In the genomic region with DNA sequence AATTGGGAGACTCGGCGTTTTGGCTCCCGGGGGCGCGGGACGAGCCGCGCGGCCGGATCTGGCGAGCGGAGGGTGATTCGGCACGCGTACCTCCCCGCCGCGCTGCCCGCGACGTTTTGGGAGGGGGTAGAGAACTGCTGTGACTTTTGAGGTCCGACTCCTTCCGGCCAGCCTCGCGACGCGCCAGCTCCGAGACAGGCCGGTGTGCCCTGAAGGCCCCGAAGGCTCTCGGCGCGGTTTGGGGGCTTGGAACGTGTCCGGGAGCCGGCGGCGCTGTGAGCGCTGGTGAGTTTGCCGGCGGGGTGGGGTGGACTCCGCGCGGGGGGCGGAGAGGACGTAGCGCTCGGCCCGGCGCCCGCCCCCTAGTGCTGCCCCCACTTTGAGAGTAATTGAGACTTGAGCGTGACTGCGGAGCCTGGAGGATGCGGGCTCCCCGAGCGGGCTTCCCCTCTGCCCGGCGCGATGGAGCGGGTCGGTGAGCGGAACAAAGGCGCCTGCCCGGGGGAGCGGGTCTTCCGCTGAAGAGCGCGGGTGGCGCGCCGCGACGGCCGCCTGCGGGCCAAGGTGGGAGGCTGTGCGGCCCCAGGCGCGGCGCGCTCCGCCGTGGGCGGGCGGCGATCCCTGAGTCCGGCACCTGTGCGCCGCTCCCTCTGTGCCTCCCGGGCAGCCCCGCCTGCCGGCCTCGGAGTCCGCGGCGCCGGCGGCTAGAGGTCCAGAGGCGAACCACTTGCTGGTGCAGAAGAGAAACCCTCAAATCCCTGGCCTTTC, we compare ENCODE assay signal across 8 cellular contexts. TPM values are rescaled to one million over a fixed set of nuclear protein-coding genes. Genes with fewer than 3 reads are reported as not detected.
DNase-seq lines count a peak whose midpoint lies in the region; ATAC-seq and TF ChIP-seq lines count a peak whose summit lies in the region.
"Had no signal": no experiment of that assay in that cellular context is flagged by ENCODE, and none has a peak within 500 bp of the region (broad histone marks: within the 10 kb centered on the region; RNA-seq: fewer than 3 reads in every experiment).

A gene (plus strand): TSS at position 392 of the 768 bp plus-strand sequence.

- H3K9me3 Mint-ChIP-seq in endodermal cell, result no peaks in the 10 kb centered on the region
- H3K9me3 Mint-ChIP-seq in activated naive CD4-positive, alpha-beta T cell treated with anti-CD3 and anti-CD28 coated beads, Interleukin-2, amount 50 U/mL, for 72 hours, result peaks cover 4% of the 10 kb centered on the region in 2 donors

- DNase-seq in NCI-H748 treated with DMSO at 0.1 percent for 48 hours (lab: John Stamatoyannopoulos, UW) (peak; percentile 4), endodermal cell (no peak), left colon (no peak)
- DNase-seq in activated naive CD4-positive, alpha-beta T cell treated with anti-CD3 and anti-CD28 coated beads, Interleukin-2, amount 50 U/mL, for 72 hours (ENCODE audit: low spot score in 2 of 2), result no peak

- ATAC-seq in left colon, result no peak
- ATAC-seq in HG02852 (IDR thresholded peaks at IDR 0.05; ENCODE audit: unreplicated experiment), result no peak
- ATAC-seq in activated naive CD4-positive, alpha-beta T cell treated with anti-CD3 and anti-CD28 coated beads, Interleukin-2, amount 50 U/mL, for 72 hours, result no peak
- ATAC-seq: K562 had no signal

- H3K36me3 ChIP-seq in endodermal cell (ENCODE audit: control insufficient read depth, insufficient read depth, low read length) (peaks cover 16% of the 10 kb centered on the region), muscle layer of colon (ENCODE audit: insufficient read depth, low read length) (no peaks in the 10 kb centered on the region), thymus (ENCODE audit: control insufficient read depth, insufficient read depth) (no peaks in the 10 kb centered on the region)

- H3K27ac Mint-ChIP-seq in endodermal cell, result peak within 1 kb of the TSS; percentile 77
- H3K27ac Mint-ChIP-seq in activated naive CD4-positive, alpha-beta T cell treated with anti-CD3 and anti-CD28 coated beads, Interleukin-2, amount 50 U/mL, for 72 hours, result no peak within 1 kb of the TSS

- peak; percentile 14 for TF ChIP-seq CTCF in endodermal cell (conservative IDR thresholded peaks at IDR 0.05)

- H3K4me3 ChIP-seq in endodermal cell (ENCODE audit: low read length), result peak within 1 kb of the TSS; percentile 95
- peak within 1 kb of the TSS; percentile 47 to 69 for H3K4me3 ChIP-seq in muscle layer of colon (ENCODE audit: low read depth in 1 of 2, low read length in 2 of 2)
- peak within 1 kb of the TSS; percentile 34 for H3K4me3 ChIP-seq in thymus (ENCODE audit: low read length)
- H3K4me3 ChIP-seq: K562 had no signal

- peaks cover 14% of the 10 kb centered on the region for H3K36me3 Mint-ChIP-seq in endodermal cell (ENCODE audit: low read depth)
- peaks cover 0 to 17% of the 10 kb centered on the region in 2 donors for H3K36me3 Mint-ChIP-seq in activated naive CD4-positive, alpha-beta T cell treated with anti-CD3 and anti-CD28 coated beads, Interleukin-2, amount 50 U/mL, for 72 hours

- H3K27ac ChIP-seq in endodermal cell (ENCODE audit: low read depth, low read length) (peak within 1 kb of the TSS; percentile 42), muscle layer of colon (ENCODE audit: low read depth, low read length) (peak within 1 kb of the TSS; percentile 72), thymus (ENCODE audit: low read depth) (no peak within 1 kb of the TSS)

- no peaks in the 10 kb centered on the region for H3K27me3 ChIP-seq in endodermal cell (ENCODE audit: control insufficient read depth, insufficient read depth, low read length, poor library complexity, severe bottlenecking)
- H3K27me3 ChIP-seq in muscle layer of colon (ENCODE audit: control insufficient read depth in 1 of 2, insufficient read depth in 2 of 2, low read length in 2 of 2), result no peaks in the 10 kb centered on the region
- H3K27me3 ChIP-seq in thymus (ENCODE audit: control insufficient read depth, insufficient read depth), result peaks cover 31% of the 10 kb centered on the region

- H3K4me1 ChIP-seq in endodermal cell (ENCODE audit: control insufficient read depth, insufficient read depth, low read length), result no peaks in the 10 kb centered on the region
- no peaks in the 10 kb centered on the region for H3K4me1 ChIP-seq in muscle layer of colon (ENCODE audit: insufficient read depth, low read length)
- no peaks in the 10 kb centered on the region for H3K4me1 ChIP-seq in thymus (ENCODE audit: control insufficient read depth, insufficient read depth, low read length)

- peak within 1 kb of the TSS; percentile 59 for H3K9ac ChIP-seq in endodermal cell (ENCODE audit: extremely low read depth, low read length, poor library complexity, severe bottlenecking)
- no peak within 1 kb of the TSS for H3K9ac ChIP-seq in muscle layer of colon (ENCODE audit: low read length)

- WGBS in endodermal cell (ENCODE audit: insufficient coverage in 1 of 2, insufficient read length in 1 of 2), 2 experiments, result 0% methylated on average over 14 to 98 of the region's 98 CpGs
- WGBS in thymus, result 2% methylated on average over 98 of the region's 98 CpGs

- intact Hi-C loops in left colon (cut with DNase I, micrococcal nuclease), result loop anchor here in 1 of 2 donors (10.0 kb wide), 1 partner anchor 477 kb away; no protein-coding TSS in a partner anchor

- peak within 1 kb of the TSS; percentile 85 for H3K4me3 Mint-ChIP-seq in endodermal cell

- H3K9me3 ChIP-seq in endodermal cell (ENCODE audit: control insufficient read depth, low read length), result no peaks in the 10 kb centered on the region
- no peaks in the 10 kb centered on the region for H3K9me3 ChIP-seq in muscle layer of colon (ENCODE audit: low read length)
- no peaks in the 10 kb centered on the region for H3K9me3 ChIP-seq in thymus (ENCODE audit: control insufficient read depth)

- H3K4me1 Mint-ChIP-seq in endodermal cell, result peaks cover 34% of the 10 kb centered on the region

- no peaks in the 10 kb centered on the region for H3K27me3 Mint-ChIP-seq in endodermal cell (ENCODE audit: insufficient read depth)

RNA-seq across cellular contexts. Expression of the gene that starts here (rescaled TPM):
- total RNA-seq in endodermal cell (10 to 100 TPM; 60.4 to 61.3 TPM), left colon (1 to 10 TPM in 1 of 2 donors, under 1 TPM in 1; 0.37 to 2.8 TPM)
- polyA plus RNA-seq in endodermal cell (2013, experiment 1 of 2), result 26.3 TPM
- 27.2 TPM for polyA plus RNA-seq in endodermal cell (2013, experiment 2 of 2)
- polyA plus RNA-seq in thymus, result 9.2 TPM
- not detected for total RNA-seq in activated naive CD4-positive, alpha-beta T cell treated with anti-CD3 and anti-CD28 coated beads, Interleukin-2, amount 50 U/mL, for 72 hours
- total RNA-seq: K562 had no signal
- polyA plus RNA-seq: K562 had no signal

Comparison
In these comparisons a context has a peak if more than half of its experiments do, and no peak if none do; other contexts are left out.
1. RNA of the gene that starts here (total RNA-seq): 60.4 to 61.3 TPM in endodermal cell; 0.37 to 2.8 TPM in left colon and not detected in activated naive CD4-positive, alpha-beta T cell treated with anti-CD3 and anti-CD28 coated beads, Interleukin-2, amount 50 U/mL, for 72 hours; every median in the first group is over 10 times any median in the second.
2. H3K4me3 ChIP-seq: peak in every context shown above with its lines; median percentile 95 in endodermal cell; 58 in muscle layer of colon; 34 in thymus.